Comparison of ENCODE assay signal across 12 cellular contexts in genomic region chr12:95633671-95634465, GRCh38.
DNase-seq lines count a peak whose midpoint lies in the region; ATAC-seq and TF ChIP-seq lines count a peak whose summit lies in the region.
"Had no signal": no experiment of that assay in that cellular context is flagged by ENCODE, and none has a peak within 500 bp of the region (broad histone marks: within the 10 kb centered on the region; RNA-seq: fewer than 3 reads in every experiment).

No MANE protein-coding gene starts in this region.

- TF ChIP-seq CTCF in Calu3 (IDR thresholded peaks at IDR 0.05; ENCODE audit: unreplicated experiment) (no peak), osteoblast (IDR thresholded peaks at IDR 0.05; ENCODE audit: extremely low read depth, low read depth, low read length) (no peak), dorsolateral prefrontal cortex (IDR thresholded peaks at IDR 0.05 in 54 of 56, conservative IDR thresholded peaks at IDR 0.05 in 2 of 56; ENCODE audit: low read depth in 1 of 56, partially characterized antibody in 56 of 56) (no peak)

- no peak for TF ChIP-seq POLR2A in erythroblast (IDR thresholded peaks at IDR 0.05; ENCODE audit: low read length)

- H4K20me1 ChIP-seq in osteoblast (ENCODE audit: insufficient read depth, low read length) = no peaks in the 10 kb centered on the region

- peaks cover 38% of the 10 kb centered on the region for H3K36me3 Mint-ChIP-seq in Calu3 (ENCODE audit: insufficient read depth, unreplicated experiment)
- H3K36me3 Mint-ChIP-seq: CD14-positive monocyte had no signal

- H3K79me2 ChIP-seq in osteoblast (ENCODE audit: insufficient read depth, low read length) = no peaks in the 10 kb centered on the region

- H2AFZ ChIP-seq in osteoblast (ENCODE audit: low read length) = no peak overlapping the region

- H3K4me3 ChIP-seq in osteoblast (ENCODE audit: insufficient read depth, low read length) (no peak overlapping the region), dorsolateral prefrontal cortex (no peak overlapping the region)

- no peak overlapping the region for H3K4me2 ChIP-seq in osteoblast (ENCODE audit: insufficient read depth, low read length)

- no peaks in the 10 kb centered on the region for H3K36me3 ChIP-seq in osteoblast (ENCODE audit: insufficient read depth, low read length)

- peaks cover 11% of the 10 kb centered on the region for H3K9me3 Mint-ChIP-seq in Calu3 (ENCODE audit: low read depth, unreplicated experiment)
- H3K9me3 Mint-ChIP-seq: dendritic cell treated with granulocyte-macrophage colony-stimulating factor and Interleukin-4, amounts not matched to agents 40 ng/mL and 50 ng/mL, for 4 days had no signal

- intact Hi-C loops in Calu3 (cut with micrococcal nuclease; ENCODE audit: unreplicated experiment) = loop anchor here (1.0 to 5.0 kb wide), 2 partner anchors 20 to 68 kb away; no protein-coding TSS in a partner anchor
- intact Hi-C loops in dorsolateral prefrontal cortex (cut with DNase I) = no loop called here

- H3K4me3 Mint-ChIP-seq in Calu3 (ENCODE audit: low read depth, unreplicated experiment) = peak overlapping the region; percentile 42
- H3K4me3 Mint-ChIP-seq: activated T-helper 1 cell treated with anti-CD3 and anti-CD28 coated beads, Interleukin-12 subunit alpha, Interleukin-12 subunit beta, Interleukin-2, Interleukin-4 antibody, amounts not matched to agents 30 ng/mL and 10 ng/mL and 1 ng/mL, durations not matched to agents 14 hours and 24 hours and 36 hours; dendritic cell treated with granulocyte-macrophage colony-stimulating factor and Interleukin-4, amounts not matched to agents 40 ng/mL and 50 ng/mL, for 4 days had no signal

- CTCF ChIA-PET in Calu3 (lab: Charles Lee) = interaction anchor here (0.6 to 3.6 kb wide), 9 partner anchors 9 to 172 kb away, joined by 3 to 22 read pairs (median 5); no protein-coding TSS in a partner anchor

- no peaks in the 10 kb centered on the region for H3K27me3 Mint-ChIP-seq in Calu3 (ENCODE audit: unreplicated experiment)
- H3K27me3 Mint-ChIP-seq: dendritic cell treated with granulocyte-macrophage colony-stimulating factor and Interleukin-4, amounts not matched to agents 40 ng/mL and 50 ng/mL, for 4 days had no signal

- peaks cover 62% of the 10 kb centered on the region for H3K4me1 Mint-ChIP-seq in Calu3 (ENCODE audit: low read depth, unreplicated experiment)

- no peaks in the 10 kb centered on the region for H3K9me3 ChIP-seq in osteoblast (ENCODE audit: low read depth, low read length)

- no peak for ATAC-seq in GM18909 (IDR thresholded peaks at IDR 0.05; ENCODE audit: poor library complexity, unreplicated experiment)

- no peaks in the 10 kb centered on the region for H3K27me3 ChIP-seq in osteoblast (ENCODE audit: insufficient read depth, low read length)
- H3K27me3 ChIP-seq in dorsolateral prefrontal cortex = no peaks in the 10 kb centered on the region

- in situ Hi-C loops in SK-MEL-5 (cut with HindIII; ENCODE audit: low pct_unique_long_range_greater_than_20kb, low sequenced_read_pairs) = no loop called here

- peaks cover 29% of the 10 kb centered on the region for H3K4me1 ChIP-seq in osteoblast (ENCODE audit: insufficient read depth, low read length)

- DNase-seq in Calu3 (no peak), SK-MEL-5 (ENCODE audit: low read depth, low spot score) (peak; percentile 21), foreskin melanocyte (peak; percentile 20), osteoblast (ENCODE audit: insufficient read length, low spot score, missing footprints) (no peak), erythroblast (lab: John Stamatoyannopoulos, UW) (no peak), dorsolateral prefrontal cortex (no peak), SW480 (ENCODE audit: low spot score) (no peak)
- DNase-seq: activated CD4-positive, CD25-positive, alpha-beta regulatory T cell had no signal

- TSS peak; percentile 88 for BruUV-seq in Calu3 (replicated peaks; lab: Mats Ljungman, UMichigan)

- H3K27ac ChIP-seq in osteoblast (ENCODE audit: low read depth, low read length) = peak overlapping the region; percentile 88
- H3K27ac ChIP-seq in dorsolateral prefrontal cortex = no peak overlapping the region

- H3K27ac Mint-ChIP-seq in Calu3 (ENCODE audit: unreplicated experiment) = peak overlapping the region; percentile 98
- H3K27ac Mint-ChIP-seq: activated T-helper 1 cell treated with anti-CD3 and anti-CD28 coated beads, Interleukin-12 subunit alpha, Interleukin-12 subunit beta, Interleukin-2, Interleukin-4 antibody, amounts not matched to agents 30 ng/mL and 10 ng/mL and 1 ng/mL, durations not matched to agents 14 hours and 24 hours and 36 hours; CD14-positive monocyte; dendritic cell treated with granulocyte-macrophage colony-stimulating factor and Interleukin-4, amounts not matched to agents 40 ng/mL and 50 ng/mL, for 4 days had no signal

Comparison
In these comparisons a context has a peak if more than half of its experiments do, and no peak if none do; other contexts are left out.
1. DNase-seq: peak in SK-MEL-5 (single experiment) and foreskin melanocyte (single experiment); none in Calu3 (single experiment), osteoblast (single experiment), erythroblast (0 of 2), dorsolateral prefrontal cortex (0 of 10) and SW480 (single experiment).